8 cellular contexts compared by ENCODE assay signal in the genomic region with DNA sequence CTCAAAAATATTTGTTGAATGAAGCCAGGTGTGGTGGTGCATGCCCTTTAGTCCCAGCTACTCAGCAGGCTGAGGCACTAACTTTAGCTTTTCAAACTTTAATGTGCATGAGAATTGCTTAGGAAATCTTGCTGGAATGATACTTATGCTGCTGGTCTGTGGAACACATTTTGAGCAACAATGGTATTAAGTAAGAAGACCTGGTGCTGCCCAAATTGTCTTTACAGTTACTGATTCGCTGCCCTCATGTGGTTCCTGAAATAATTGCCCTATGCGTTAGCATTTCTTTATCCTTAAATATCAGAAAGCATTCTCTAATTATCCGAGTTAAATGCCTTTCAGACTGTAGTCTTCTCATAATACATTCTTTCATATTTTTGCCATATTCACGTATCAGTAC.
DNase-seq lines count a peak whose midpoint lies in the region; TF ChIP-seq lines count a peak whose summit lies in the region.

No MANE protein-coding gene starts in this region.

- H3K36me3 Mint-ChIP-seq in Calu3 (ENCODE audit: insufficient read depth, unreplicated experiment) (no peaks in the 10 kb centered on the region), mesothelial cell of epicardium (no peaks in the 10 kb centered on the region)

- no peak overlapping the region for H3K4me3 Mint-ChIP-seq in Calu3 (ENCODE audit: low read depth, unreplicated experiment)
- H3K4me3 Mint-ChIP-seq in mesothelial cell of epicardium: no peak overlapping the region

- no peaks in the 10 kb centered on the region for H3K9me2 ChIP-seq in MM.1S (replicated peaks; ENCODE audit: insufficient read depth, low read length)

- CTCF ChIA-PET in Calu3 (lab: Charles Lee): no interaction called here

- H3K27me3 Mint-ChIP-seq in Calu3 (ENCODE audit: unreplicated experiment): no peaks in the 10 kb centered on the region
- no peaks in the 10 kb centered on the region for H3K27me3 Mint-ChIP-seq in mesothelial cell of epicardium (ENCODE audit: low read depth)

- intact Hi-C loops in Calu3 (cut with micrococcal nuclease; ENCODE audit: unreplicated experiment): loop anchor here (5.0 kb wide), 2 partner anchors 103 to 123 kb away; no protein-coding TSS in a partner anchor

- peak; percentile 74 to 81 for TF ChIP-seq RAD21 in liver (IDR thresholded peaks at IDR 0.05)

- H3K4me2 ChIP-seq in MM.1S (ENCODE audit: low read depth, low read length): 0 out of 2 replicates have a peak overlapping the region, but pooled peaks have one; percentile 32

- 46% methylated on average over 4 of the region's 4 CpGs for WGBS in liver

- DNase-seq in Calu3 (peak; percentile 12), MM.1S (peak; percentile 19), astrocyte of the hippocampus (ENCODE audit: low read depth, low spot score) (peak; percentile 26), mesothelial cell of epicardium (ENCODE audit: low spot score in 2 of 2, unreplicated experiment in 2 of 2) (no peak)
- no peak for DNase-seq in stimulated activated CD4-positive, alpha-beta T cell treated with anti-CD3 and anti-CD28 coated beads, Interleukin-15, amount 100 ng/mL, for 24 hours
- DNase-seq in activated CD8-positive, alpha-beta memory T cell treated with anti-CD3 and anti-CD28 coated beads for 24 hours: no peak
- DNase-seq in effector memory CD4-positive, alpha-beta T cell: no peak

- H3K27ac ChIP-seq in MM.1S (ENCODE audit: low read length): no peak overlapping the region
- no peak overlapping the region for H3K27ac ChIP-seq in liver (ENCODE audit: low read depth in 1 of 2, low read length in 2 of 2)
- no peak overlapping the region for H3K27ac ChIP-seq in effector memory CD4-positive, alpha-beta T cell (ENCODE audit: insufficient read depth, low read length, poor library complexity, severe bottlenecking)

- peak overlapping the region; percentile 24; the same call in 1 of the 2 replicates for H3K4me3 ChIP-seq in MM.1S (ENCODE audit: low read length)
- H3K4me3 ChIP-seq in liver (ENCODE audit: low read depth in 1 of 3, low read length in 3 of 3): no peak overlapping the region
- no peak overlapping the region for H3K4me3 ChIP-seq in effector memory CD4-positive, alpha-beta T cell (ENCODE audit: insufficient read depth, low read depth, low read length, poor library complexity, severe bottlenecking)

- no TSS peak for BruUV-seq in Calu3 (replicated peaks; lab: Mats Ljungman, UMichigan)

- H3K4me1 Mint-ChIP-seq in Calu3 (ENCODE audit: low read depth, unreplicated experiment) (peaks cover 38% of the 10 kb centered on the region), mesothelial cell of epicardium (peaks cover 42% of the 10 kb centered on the region)

- H3K79me2 ChIP-seq in MM.1S (ENCODE audit: low read length): no peaks in the 10 kb centered on the region

- no peaks in the 10 kb centered on the region for H4K20me1 ChIP-seq in MM.1S (ENCODE audit: insufficient read depth, low read length)

- no peaks in the 10 kb centered on the region for H3K9me3 Mint-ChIP-seq in Calu3 (ENCODE audit: low read depth, unreplicated experiment)
- H3K9me3 Mint-ChIP-seq in mesothelial cell of epicardium: no peaks in the 10 kb centered on the region

- H3F3A ChIP-seq in MM.1S (ENCODE audit: insufficient read depth, low read length): no peaks in the 10 kb centered on the region

- no peaks in the 10 kb centered on the region for H3K4me1 ChIP-seq in MM.1S (ENCODE audit: low read length)
- peaks cover 0 to 8% (median 2%) of the 10 kb centered on the region in 4 donors for H3K4me1 ChIP-seq in liver (ENCODE audit: control insufficient read depth in 4 of 4, insufficient read depth in 4 of 4, low read length in 3 of 4)
- H3K4me1 ChIP-seq in effector memory CD4-positive, alpha-beta T cell (ENCODE audit: control insufficient read depth, insufficient read depth, low read length, poor library complexity, severe bottlenecking): no peaks in the 10 kb centered on the region

- H3K9me3 ChIP-seq in MM.1S (replicated peaks; ENCODE audit: insufficient read depth, low read length) (no peaks in the 10 kb centered on the region), liver (ENCODE audit: control insufficient read depth in 4 of 4, low read length in 3 of 4) (no peaks in the 10 kb centered on the region)
- no peaks in the 10 kb centered on the region for H3K9me3 ChIP-seq in effector memory CD4-positive, alpha-beta T cell (ENCODE audit: control insufficient read depth, low read length)

- H3K9ac ChIP-seq in MM.1S (ENCODE audit: low read length) (no peak overlapping the region), liver (ENCODE audit: low read depth in 1 of 2, low read length in 2 of 2) (no peak overlapping the region)

- H3K27ac Mint-ChIP-seq in Calu3 (ENCODE audit: unreplicated experiment): no peak overlapping the region
- H3K27ac Mint-ChIP-seq in mesothelial cell of epicardium: no peak overlapping the region

- H3K36me3 ChIP-seq in MM.1S (replicated peaks; ENCODE audit: insufficient read depth, low read length) (no peaks in the 10 kb centered on the region), liver (ENCODE audit: control insufficient read depth in 4 of 4, insufficient read depth in 3 of 4, low read depth in 1 of 4, low read length in 3 of 4) (no peaks in the 10 kb centered on the region)
- H3K36me3 ChIP-seq in effector memory CD4-positive, alpha-beta T cell (ENCODE audit: control insufficient read depth, insufficient read depth, low read length): no peaks in the 10 kb centered on the region

- H2AFZ ChIP-seq in MM.1S (ENCODE audit: low read length): no peak overlapping the region

- H3K27me3 ChIP-seq in MM.1S (replicated peaks; ENCODE audit: insufficient read depth, low read length) (no peaks in the 10 kb centered on the region), liver (ENCODE audit: control insufficient read depth in 4 of 4, insufficient read depth in 4 of 4, low read length in 3 of 4) (no peaks in the 10 kb centered on the region)
- H3K27me3 ChIP-seq in effector memory CD4-positive, alpha-beta T cell (replicated peaks; ENCODE audit: control insufficient read depth, insufficient read depth, low read length, poor library complexity, severe bottlenecking): no peaks in the 10 kb centered on the region

- TF ChIP-seq CTCF in Calu3 (IDR thresholded peaks at IDR 0.05; ENCODE audit: unreplicated experiment) (peak; percentile 22), MM.1S (IDR thresholded peaks at IDR 0.05; ENCODE audit: low read length) (peak; percentile 29), liver (IDR thresholded peaks at IDR 0.05; ENCODE audit: low read depth, low read length, missing input control) (peak; percentile 44), mesothelial cell of epicardium (IDR thresholded peaks at IDR 0.05; ENCODE audit: unreplicated experiment) (no peak)

TF ChIP-seq in liver, 16 proteins besides CTCF, POLR2A, EP300 and RAD21:
- TF ChIP-seq, protein P1, sequence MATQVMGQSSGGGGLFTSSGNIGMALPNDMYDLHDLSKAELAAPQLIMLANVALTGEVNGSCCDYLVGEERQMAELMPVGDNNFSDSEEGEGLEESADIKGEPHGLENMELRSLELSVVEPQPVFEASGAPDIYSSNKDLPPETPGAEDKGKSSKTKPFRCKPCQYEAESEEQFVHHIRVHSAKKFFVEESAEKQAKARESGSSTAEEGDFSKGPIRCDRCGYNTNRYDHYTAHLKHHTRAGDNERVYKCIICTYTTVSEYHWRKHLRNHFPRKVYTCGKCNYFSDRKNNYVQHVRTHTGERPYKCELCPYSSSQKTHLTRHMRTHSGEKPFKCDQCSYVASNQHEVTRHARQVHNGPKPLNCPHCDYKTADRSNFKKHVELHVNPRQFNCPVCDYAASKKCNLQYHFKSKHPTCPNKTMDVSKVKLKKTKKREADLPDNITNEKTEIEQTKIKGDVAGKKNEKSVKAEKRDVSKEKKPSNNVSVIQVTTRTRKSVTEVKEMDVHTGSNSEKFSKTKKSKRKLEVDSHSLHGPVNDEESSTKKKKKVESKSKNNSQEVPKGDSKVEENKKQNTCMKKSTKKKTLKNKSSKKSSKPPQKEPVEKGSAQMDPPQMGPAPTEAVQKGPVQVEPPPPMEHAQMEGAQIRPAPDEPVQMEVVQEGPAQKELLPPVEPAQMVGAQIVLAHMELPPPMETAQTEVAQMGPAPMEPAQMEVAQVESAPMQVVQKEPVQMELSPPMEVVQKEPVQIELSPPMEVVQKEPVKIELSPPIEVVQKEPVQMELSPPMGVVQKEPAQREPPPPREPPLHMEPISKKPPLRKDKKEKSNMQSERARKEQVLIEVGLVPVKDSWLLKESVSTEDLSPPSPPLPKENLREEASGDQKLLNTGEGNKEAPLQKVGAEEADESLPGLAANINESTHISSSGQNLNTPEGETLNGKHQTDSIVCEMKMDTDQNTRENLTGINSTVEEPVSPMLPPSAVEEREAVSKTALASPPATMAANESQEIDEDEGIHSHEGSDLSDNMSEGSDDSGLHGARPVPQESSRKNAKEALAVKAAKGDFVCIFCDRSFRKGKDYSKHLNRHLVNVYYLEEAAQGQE (IDR thresholded peaks at IDR 0.05): no peak
- TF ChIP-seq EGR1 (IDR thresholded peaks at IDR 0.05; ENCODE audit: low read depth in 2 of 2) (no peak), SP1 (IDR thresholded peaks at IDR 0.05) (no peak), JUND (IDR thresholded peaks at IDR 0.05) (no peak), TAF1 (conservative IDR thresholded peaks at IDR 0.05) (no peak), FOXA2 (IDR thresholded peaks at IDR 0.05) (no peak)
- TF ChIP-seq, protein P2, sequence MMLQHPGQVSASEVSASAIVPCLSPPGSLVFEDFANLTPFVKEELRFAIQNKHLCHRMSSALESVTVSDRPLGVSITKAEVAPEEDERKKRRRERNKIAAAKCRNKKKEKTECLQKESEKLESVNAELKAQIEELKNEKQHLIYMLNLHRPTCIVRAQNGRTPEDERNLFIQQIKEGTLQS (IDR thresholded peaks at IDR 0.05): no peak
- TF ChIP-seq, protein P3, sequence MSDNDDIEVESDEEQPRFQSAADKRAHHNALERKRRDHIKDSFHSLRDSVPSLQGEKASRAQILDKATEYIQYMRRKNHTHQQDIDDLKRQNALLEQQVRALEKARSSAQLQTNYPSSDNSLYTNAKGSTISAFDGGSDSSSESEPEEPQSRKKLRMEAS (IDR thresholded peaks at IDR 0.05): no peak

Comparison
In these comparisons a context has a peak if more than half of its experiments do, and no peak if none do; other contexts are left out.
1. DNase-seq: peak in Calu3 (single experiment), MM.1S (single experiment) and astrocyte of the hippocampus (single experiment); none in stimulated activated CD4-positive, alpha-beta T cell treated with anti-CD3 and anti-CD28 coated beads, Interleukin-15, amount 100 ng/mL, for 24 hours (single experiment), mesothelial cell of epicardium (0 of 2), activated CD8-positive, alpha-beta memory T cell treated with anti-CD3 and anti-CD28 coated beads for 24 hours (single experiment) and effector memory CD4-positive, alpha-beta T cell (0 of 3).